21 cellular contexts compared by ENCODE assay signal in the genomic region with DNA sequence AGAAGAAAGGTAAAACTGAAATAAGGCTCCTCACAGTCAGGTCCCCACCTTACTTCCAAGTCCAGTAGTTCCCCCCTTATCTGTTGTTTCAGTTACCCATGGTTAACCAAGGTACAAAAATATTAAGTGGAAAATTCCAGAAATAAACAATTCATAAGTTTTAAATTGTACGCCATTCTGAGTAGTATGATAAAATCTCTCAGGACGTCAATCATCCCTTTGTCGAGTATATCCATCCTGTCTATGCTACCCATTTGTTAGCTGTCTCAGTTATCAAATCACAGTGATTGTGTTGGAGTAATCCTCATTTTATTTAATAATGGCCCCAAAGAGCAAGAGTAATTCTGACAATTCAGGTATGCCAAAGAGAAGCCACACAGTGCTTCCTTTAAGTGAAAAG.
"Had no signal": no experiment of that assay in that cellular context is flagged by ENCODE, and none has a peak within 500 bp of the region (broad histone marks: within the 10 kb centered on the region; RNA-seq: fewer than 3 reads in every experiment).

No MANE protein-coding gene starts in this region.

- ATAC-seq: gastrocnemius medialis; sciatic nerve; stimulated activated memory B cell treated with anti-CD40 and anti-IgM and Interleukin-4, amounts not matched to agents 10 μg/mL and 1 μg/mL and 100 μg/mL, for 72 hours had no signal

- DNase-seq: activated CD4-positive, alpha-beta T cell treated with anti-CD3 and anti-CD28 coated beads, Interleukin-2, amount 10 ng/mL, durations not matched to agents 24 days and 14 days; activated CD8-positive, alpha-beta memory T cell treated with anti-CD3 and anti-CD28 coated beads, Interleukin-2, amount 10 ng/mL, durations not matched to agents 7 days and 5 days; activated CD8-positive, alpha-beta T cell treated with anti-CD3 and anti-CD28 coated beads for 36 hours; activated gamma-delta T cell treated with Interleukin-2 at 50 U/mL for 16 hours; activated T-cell treated with anti-CD3 and anti-CD28 coated beads for 4 hours; anterior cingulate cortex; body of pancreas; effector CD4-positive, alpha-beta T cell; gastrocnemius medialis; hippocampal formation; posterior cingulate gyrus; small intestine; stimulated activated CD4-positive, alpha-beta T cell treated with anti-CD3 and anti-CD28 coated beads, Interleukin-15, amount 100 ng/mL, for 24 hours; stomach; trophoblast cell had no signal

- H3K4me3 ChIP-seq: body of pancreas, gastrocnemius medialis, stomach, suprapubic skin, vagina had no signal

- H3K27me3 ChIP-seq: body of pancreas, gastrocnemius medialis, stomach, suprapubic skin, vagina had no signal

- H3K36me3 ChIP-seq: gastrocnemius medialis, vagina had no signal

- FAIRE-seq: endometrium, small intestine had no signal

- H3K9me3 ChIP-seq: body of pancreas, gastrocnemius medialis, stomach, suprapubic skin, vagina had no signal

- H3K27ac ChIP-seq: gastrocnemius medialis, suprapubic skin, vagina, VCaP had no signal
